Comparison of ENCODE assay signal across 9 cellular contexts in genomic region chr2:185291035-185291647, GRCh38.
DNase-seq lines count a peak whose midpoint lies in the region; ATAC-seq and TF ChIP-seq lines count a peak whose summit lies in the region.
"Had no signal": no experiment of that assay in that cellular context is flagged by ENCODE, and none has a peak within 500 bp of the region (broad histone marks: within the 10 kb centered on the region; RNA-seq: fewer than 3 reads in every experiment).

No MANE protein-coding gene starts in this region.

- H3K27me3 ChIP-seq in esophagus squamous epithelium (no peaks in the 10 kb centered on the region), prostate gland (replicated peaks; ENCODE audit: insufficient read depth) (no peaks in the 10 kb centered on the region)
- H3K27me3 ChIP-seq: BLaER1 had no signal

- TF ChIP-seq POLR2A in esophagus squamous epithelium (IDR thresholded peaks at IDR 0.05) (no peak), prostate gland (IDR thresholded peaks at IDR 0.05) (no peak)

- H3K9me3 ChIP-seq in esophagus squamous epithelium (no peaks in the 10 kb centered on the region), prostate gland (no peaks in the 10 kb centered on the region)
- H3K9me3 ChIP-seq: BLaER1 had no signal

- H3K4me1 ChIP-seq in esophagus squamous epithelium (no peaks in the 10 kb centered on the region), prostate gland (replicated peaks) (no peaks in the 10 kb centered on the region)
- H3K4me1 ChIP-seq: BLaER1 had no signal

- TF ChIP-seq CTCF in esophagus squamous epithelium (IDR thresholded peaks at IDR 0.05) = peak in 4 of 6 experiments; percentile 18 to 60 (median 30)
- TF ChIP-seq CTCF in prostate gland (IDR thresholded peaks at IDR 0.05) = peak in 3 of 4 experiments; percentile 25 to 56 (median 36)

- intact Hi-C loops in esophagus squamous epithelium (cut with DNase I) = no loop called here
- intact Hi-C loops in prostate gland (cut with DNase I) = no loop called here

- WGBS in esophagus squamous epithelium, 2 donors = 55 to 61% methylated on average over 6 of the region's 7 CpGs
- WGBS in prostate gland = 63% methylated on average over 7 of the region's 7 CpGs

- H3K27ac ChIP-seq in esophagus squamous epithelium (no peak overlapping the region), prostate gland (no peak overlapping the region)
- H3K27ac ChIP-seq: BLaER1 had no signal

- DNase-seq in NCI-H1417 (lab: John Stamatoyannopoulos, UW) = peak in 2 of 3 experiments; percentile 17 to 18
- DNase-seq in NCI-H1417 treated with DMSO at 0.1 percent for 48 hours (lab: John Stamatoyannopoulos, UW) = no peak
- DNase-seq in SHP77 treated with DMSO at 0.1 percent for 48 hours (lab: John Stamatoyannopoulos, UW) = peak; percentile 62
- DNase-seq in esophagus squamous epithelium (lab: John Stamatoyannopoulos, UW) = no peak
- peak; percentile 6 for DNase-seq in prostate gland (ENCODE audit: low spot score)
- no peak for DNase-seq in AG08396 (ENCODE audit: low spot score)

- no peaks in the 10 kb centered on the region for H3K36me3 ChIP-seq in esophagus squamous epithelium
- no peaks in the 10 kb centered on the region for H3K36me3 ChIP-seq in prostate gland
- H3K36me3 ChIP-seq: BLaER1 had no signal

- peak; percentile 93 for ATAC-seq in GM21381 (IDR thresholded peaks at IDR 0.05; ENCODE audit: unreplicated experiment)
- ATAC-seq in HG03457 (IDR thresholded peaks at IDR 0.05; ENCODE audit: unreplicated experiment) = peak; percentile 99

- no peak overlapping the region for H3K4me3 ChIP-seq in esophagus squamous epithelium
- no peak overlapping the region for H3K4me3 ChIP-seq in prostate gland
- H3K4me3 ChIP-seq: BLaER1 had no signal

Comparison
In these comparisons a context has a peak if more than half of its experiments do, and no peak if none do; other contexts are left out.
1. DNase-seq: peak in NCI-H1417 (2 of 3), SHP77 treated with DMSO at 0.1 percent for 48 hours (single experiment) and prostate gland (single experiment); none in NCI-H1417 treated with DMSO at 0.1 percent for 48 hours (single experiment), esophagus squamous epithelium (single experiment) and AG08396 (single experiment).